In genomic region chrX:49258749-49259124, GRCh38 we compare ENCODE assay signal across 22 cellular contexts. TPM values are rescaled to one million over a fixed set of nuclear protein-coding genes. Genes with fewer than 3 reads are reported as not detected.
"Had no signal": no experiment of that assay in that cellular context is flagged by ENCODE, and none has a peak within 500 bp of the region (broad histone marks: within the 10 kb centered on the region; RNA-seq: fewer than 3 reads in every experiment).

No MANE protein-coding gene starts in this region.

- H3K36me3 Mint-ChIP-seq: immature natural killer cell had no signal

- H3K27ac ChIP-seq: dorsolateral prefrontal cortex, esophagus muscularis mucosa had no signal

- DNase-seq: activated CD8-positive, alpha-beta memory T cell treated with anti-CD3 and anti-CD28 coated beads for 24 hours; activated T-cell treated with anti-CD3 and anti-CD28 coated beads, Interleukin-2, amount 50 U/mL, for 1 hour; immature natural killer cell; left cardiac atrium; mammary epithelial cell; occipital lobe; Right ventricle myocardium superior; SK-N-SH; stimulated activated CD4-positive, alpha-beta T cell treated with anti-CD3 and anti-CD28 coated beads, Interleukin-1b, Interleukin-23, amount 100 ng/mL, for 48 hours; stimulated activated naive B cell treated with anti-CD40 and anti-IgM and Interleukin-4, amounts not matched to agents 10 μg/mL and 1 μg/mL and 100 μg/mL, for 72 hours; trophoblast cell had no signal

- H3K4me1 Mint-ChIP-seq: nephron had no signal

- ATAC-seq: left cardiac atrium, sciatic nerve had no signal

- H3K4me1 ChIP-seq: esophagus muscularis mucosa had no signal

- H3K4me2 ChIP-seq: SK-N-SH had no signal

- FAIRE-seq: endometrium had no signal

- H3K4me3 ChIP-seq: dorsolateral prefrontal cortex, esophagus muscularis mucosa, spleen had no signal

- H3K27ac Mint-ChIP-seq: immature natural killer cell; nephron; progenitor cell of endocrine pancreas; stimulated activated naive B cell treated with anti-CD40 and anti-IgM and Interleukin-4, amounts not matched to agents 10 μg/mL and 1 μg/mL and 100 μg/mL, for 72 hours had no signal

- H3K27me3 ChIP-seq: esophagus muscularis mucosa had no signal

- H3K36me3 ChIP-seq: esophagus muscularis mucosa, spleen had no signal

- H3K9me3 ChIP-seq: esophagus muscularis mucosa, SK-N-SH, spleen had no signal

- H3K9ac ChIP-seq: SK-N-SH had no signal

- H3K4me3 Mint-ChIP-seq: immature natural killer cell; nephron; stimulated activated naive B cell treated with anti-CD40 and anti-IgM and Interleukin-4, amounts not matched to agents 10 μg/mL and 1 μg/mL and 100 μg/mL, for 72 hours had no signal

- H3K9me3 Mint-ChIP-seq: immature natural killer cell; stimulated activated naive B cell treated with anti-CD40 and anti-IgM and Interleukin-4, amounts not matched to agents 10 μg/mL and 1 μg/mL and 100 μg/mL, for 72 hours had no signal

RNA-seq across cellular contexts. Expression of gene FOXP3, which starts 5.8 kb away (rescaled TPM):
- total RNA-seq: esophagus muscularis mucosa, left cardiac atrium, Right ventricle myocardium superior had no signal

RNA-seq across cellular contexts. Expression of gene CACNA1F, which starts 25.6 kb away (rescaled TPM):
- total RNA-seq: chondrocyte, fibroblast of villous mesenchyme, occipital lobe had no signal
- polyA plus RNA-seq: mammary epithelial cell, SK-N-SH had no signal

RNA-seq across cellular contexts. Expression of gene GAGE10, which starts 44.7 kb away (rescaled TPM):
- total RNA-seq: chondrocyte; fibroblast of villous mesenchyme; left cardiac atrium; mammary epithelial cell; mucosa of gallbladder; occipital lobe; progenitor cell of endocrine pancreas; Right ventricle myocardium superior; sciatic nerve; spleen; T-helper 2 cell treated with Interferon-gamma antibody and Interleukin-4, amounts not matched to agents 100 ng/mL and 5 ng/mL, for 36 hours had no signal
- polyA plus RNA-seq: immature natural killer cell, mammary epithelial cell, SK-N-SH, spleen had no signal
